In the genomic region with DNA sequence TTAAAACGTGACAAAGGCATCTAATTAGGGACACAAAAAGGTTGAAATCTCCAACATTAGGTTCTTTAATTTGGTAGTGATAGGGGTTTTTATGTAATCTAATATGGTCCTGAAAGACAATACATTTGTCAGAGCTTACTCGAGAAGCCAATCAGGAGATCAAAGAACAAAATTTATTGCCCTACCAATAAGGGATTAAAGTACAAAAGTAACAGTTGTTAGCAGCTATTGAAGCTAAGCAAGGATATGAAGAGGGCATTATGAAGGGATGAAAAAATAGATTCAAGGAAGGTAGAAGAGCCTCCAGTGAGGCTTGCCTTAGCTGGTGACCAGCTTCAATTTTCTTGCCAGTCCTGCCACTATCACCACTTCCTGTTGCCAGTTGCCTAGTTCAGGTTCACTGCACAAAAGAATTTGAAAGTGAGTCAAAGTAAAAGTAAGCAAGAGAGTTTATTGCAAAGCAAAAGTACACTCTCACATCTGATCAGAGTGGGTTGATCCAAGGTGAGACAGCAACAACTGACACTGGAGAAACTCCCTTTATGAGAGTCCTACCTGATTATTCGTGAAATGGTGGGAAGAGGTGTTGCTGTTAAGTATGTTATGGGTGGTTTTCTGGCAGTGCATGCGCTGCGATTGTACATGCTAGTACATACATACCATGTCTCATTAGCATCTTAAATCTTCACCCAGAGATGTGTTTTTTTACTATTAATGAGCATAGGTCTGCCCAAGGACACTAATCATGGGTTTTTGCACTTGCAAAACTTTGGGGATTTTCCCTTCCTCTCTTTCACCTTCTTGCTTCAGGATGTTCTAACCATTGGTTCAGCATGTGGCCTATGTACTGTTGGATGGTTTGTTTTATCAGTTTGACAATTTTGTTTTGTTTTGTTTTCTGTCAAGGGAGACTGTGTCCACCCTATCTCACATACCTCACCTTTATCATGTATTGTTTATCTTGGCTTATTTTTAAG, we compare ENCODE assay signal across 15 cellular contexts.
DNase-seq lines count a peak whose midpoint lies in the region; ATAC-seq and TF ChIP-seq lines count a peak whose summit lies in the region.
"Had no signal": no experiment of that assay in that cellular context is flagged by ENCODE, and none has a peak within 500 bp of the region (broad histone marks: within the 10 kb centered on the region; RNA-seq: fewer than 3 reads in every experiment).

No MANE protein-coding gene starts in this region.

- no peaks in the 10 kb centered on the region for H3K36me3 ChIP-seq in CD4-positive, alpha-beta memory T cell (ENCODE audit: insufficient read depth, low read length)
- H3K36me3 ChIP-seq: SJSA1 had no signal

- no peak overlapping the region for H3K4me3 Mint-ChIP-seq in CD4-positive, alpha-beta memory T cell
- H3K4me3 Mint-ChIP-seq: activated CD4-positive, alpha-beta memory T cell treated with anti-CD3 and anti-CD28 coated beads for 36 hours had no signal

- H3K27me3 ChIP-seq in CD4-positive, alpha-beta memory T cell (ENCODE audit: insufficient read depth, low read length) = no peaks in the 10 kb centered on the region
- H3K27me3 ChIP-seq: SJSA1 had no signal

- ATAC-seq in GM18505 (IDR thresholded peaks at IDR 0.05; ENCODE audit: unreplicated experiment) (peak; percentile 94), GM21360 (IDR thresholded peaks at IDR 0.05; ENCODE audit: unreplicated experiment) (peak; percentile 90), HG03060 (IDR thresholded peaks at IDR 0.05; ENCODE audit: low read depth, unreplicated experiment) (peak; percentile 94)

- no peaks in the 10 kb centered on the region for H3K36me3 Mint-ChIP-seq in CD4-positive, alpha-beta memory T cell
- H3K36me3 Mint-ChIP-seq: activated CD4-positive, alpha-beta memory T cell treated with anti-CD3 and anti-CD28 coated beads for 36 hours had no signal

- intact Hi-C loops in CD4-positive, alpha-beta memory T cell (cut with micrococcal nuclease) = no loop called here

- POLR2A ChIA-PET in CD4-positive, alpha-beta memory T cell (lab: Charles Lee; ENCODE audit: partially characterized antibody) = no interaction called here

- DNase-seq in NCI-H1930 (lab: John Stamatoyannopoulos, UW) = no peak
- no peak for DNase-seq in activated CD4-positive, alpha-beta T cell treated with anti-CD3 and anti-CD28 coated beads for 48 hours
- DNase-seq in DMS153 treated with DMSO at 0.1 percent for 48 hours (lab: John Stamatoyannopoulos, UW; ENCODE audit: unreplicated experiment) = no peak
- no peak for DNase-seq in CD4-positive, alpha-beta memory T cell
- DNase-seq: activated CD4-positive, alpha-beta memory T cell treated with anti-CD3 and anti-CD28 coated beads for 36 hours; COR-L47; effector memory CD4-positive, alpha-beta T cell; IMR-90; NCI-H2227 treated with DMSO at 0.1 percent for 48 hours had no signal

- CTCF ChIA-PET in CD4-positive, alpha-beta memory T cell (lab: Charles Lee; ENCODE audit: partially characterized antibody) = no interaction called here

- peaks cover 0 to 3% (median under 1%) of the 10 kb centered on the region in 4 donors for H3K4me1 Mint-ChIP-seq in CD4-positive, alpha-beta memory T cell

- H3K27me3 Mint-ChIP-seq in CD4-positive, alpha-beta memory T cell = no peaks in the 10 kb centered on the region

- TF ChIP-seq CTCF in VCaP (conservative IDR thresholded peaks at IDR 0.05) = no peak

- no peak overlapping the region for H3K27ac Mint-ChIP-seq in CD4-positive, alpha-beta memory T cell
- H3K27ac Mint-ChIP-seq: activated CD4-positive, alpha-beta memory T cell treated with anti-CD3 and anti-CD28 coated beads for 36 hours had no signal

- no peak overlapping the region for H3K4me3 ChIP-seq in CD4-positive, alpha-beta memory T cell (ENCODE audit: low read length in 2 of 2)
- H3K4me3 ChIP-seq: SJSA1, skin epidermis had no signal

- H3K9me3 ChIP-seq in CD4-positive, alpha-beta memory T cell (ENCODE audit: control insufficient read depth in 1 of 2, low read length in 2 of 2) = no peaks in the 10 kb centered on the region
- H3K9me3 ChIP-seq: SJSA1 had no signal

- H3K4me1 ChIP-seq in CD4-positive, alpha-beta memory T cell (ENCODE audit: insufficient read depth, low read length) = no peaks in the 10 kb centered on the region
- H3K4me1 ChIP-seq: SJSA1 had no signal

- no peak for TF ChIP-seq POLR2A in GM18505 (IDR thresholded peaks at IDR 0.05; ENCODE audit: borderline replicate concordance, extremely low read depth, insufficient read depth, insufficient read length)

- peak overlapping the region; percentile 46 for H3K27ac ChIP-seq in VCaP
- H3K27ac ChIP-seq in CD4-positive, alpha-beta memory T cell (ENCODE audit: low read depth, low read length) = no peak overlapping the region
- H3K27ac ChIP-seq: SJSA1, skin epidermis had no signal

- peaks cover 0 to 3% (median 0%) of the 10 kb centered on the region in 8 donors for H3K9me3 Mint-ChIP-seq in CD4-positive, alpha-beta memory T cell
- H3K9me3 Mint-ChIP-seq: activated CD4-positive, alpha-beta memory T cell treated with anti-CD3 and anti-CD28 coated beads for 36 hours had no signal
